In genomic region chr19:6103217-6103644, GRCh38 we compare ENCODE assay signal across 1 cellular context.
A peak's percentile ranks its signal among the peaks of the same experiment; 100 is the strongest.
TF ChIP-seq lines count a peak whose summit lies in the region.

No MANE protein-coding gene starts in this region.

TF ChIP-seq in SK-N-SH, 30 proteins besides CTCF, POLR2A, EP300 and RAD21 (continued from another document):
- TF ChIP-seq USF2 (IDR thresholded peaks at IDR 0.05; ENCODE audit: borderline replicate concordance, low read depth, low read length) (no peak), PBX3 (IDR thresholded peaks at IDR 0.05) (peak; percentile 50), MAX (IDR thresholded peaks at IDR 0.05; ENCODE audit: low read depth) (peak; percentile 43; the same call in 1 of the 2 replicates), TEAD4 (IDR thresholded peaks at IDR 0.05; ENCODE audit: borderline replicate concordance, insufficient read depth) (peak; percentile 75), TAF1 (IDR thresholded peaks at IDR 0.05; ENCODE audit: borderline replicate concordance, low read depth, low read length) (no peak; the same call in 1 of the 2 replicates), GABPA (IDR thresholded peaks at IDR 0.05; ENCODE audit: low read depth) (0 out of 2 replicates have a peak, but pooled peaks have one; percentile 14), SMC3 (IDR thresholded peaks at IDR 0.05; ENCODE audit: low read depth, low read length) (no peak), FOXM1 (IDR thresholded peaks at IDR 0.05; ENCODE audit: low read depth) (0 out of 2 replicates have a peak, but pooled peaks have one; percentile 46)
